33 cellular contexts compared by ENCODE assay signal in genomic region chr3:127578168-127578567, GRCh38.
"Had no signal": no experiment of that assay in that cellular context is flagged by ENCODE, and none has a peak within 500 bp of the region (broad histone marks: within the 10 kb centered on the region; RNA-seq: fewer than 3 reads in every experiment).

No MANE protein-coding gene starts in this region.

- FAIRE-seq: astrocyte, colon had no signal

- H3K27me3 ChIP-seq: brain microvascular endothelial cell, esophagus muscularis mucosa, foreskin keratinocyte, gastrocnemius medialis, heart left ventricle had no signal

- H3K27ac Mint-ChIP-seq: activated B cell treated with CpG ODN at 0.5 μM for 24 hours; activated naive CD4-positive, alpha-beta T cell treated with anti-CD3 and anti-CD28 coated beads, Interleukin-2, amount 10 ng/mL, durations not matched to agents 7 days and 5 days; activated naive CD4-positive, alpha-beta T cell treated with anti-CD3 and anti-CD28 coated beads, Interleukin-2, amount 50 U/mL, for 72 hours; activated naive CD8-positive, alpha-beta T cell treated with anti-CD3 and anti-CD28 coated beads, Interleukin-2, amount 10 ng/mL, durations not matched to agents 7 days and 5 days; activated T-cell treated with anti-CD3 and anti-CD28 coated beads, Interleukin-2, amount 50 U/mL, for 24 hours; activated T-cell treated with anti-CD3 and anti-CD28 coated beads, Interleukin-2, amount 50 U/mL, for 72 hours; T-helper 17 cell; T-helper 2 cell treated with Interferon-gamma antibody and Interleukin-4, amounts not matched to agents 5 μg/mL and 100 μg/mL, for 36 hours had no signal

- H3K4me3 Mint-ChIP-seq: activated B cell treated with CpG ODN at 0.5 μM for 24 hours; activated naive CD4-positive, alpha-beta T cell treated with anti-CD3 and anti-CD28 coated beads, Interleukin-2, amount 10 ng/mL, durations not matched to agents 7 days and 5 days; activated naive CD8-positive, alpha-beta T cell treated with anti-CD3 and anti-CD28 coated beads, Interleukin-2, amount 10 ng/mL, durations not matched to agents 7 days and 5 days; activated T-cell treated with anti-CD3 and anti-CD28 coated beads, Interleukin-2, amount 50 U/mL, for 24 hours; activated T-cell treated with anti-CD3 and anti-CD28 coated beads, Interleukin-2, amount 50 U/mL, for 72 hours; effector memory CD8-positive, alpha-beta T cell; T-helper 17 cell; T-helper 2 cell treated with Interferon-gamma antibody and Interleukin-4, amounts not matched to agents 5 μg/mL and 100 μg/mL, for 36 hours had no signal

- H3K4me3 ChIP-seq: esophagus muscularis mucosa, gastrocnemius medialis, heart left ventricle had no signal

- ATAC-seq: activated CD4-positive, CD25-positive, alpha-beta regulatory T cell treated with anti-CD3 and anti-CD28 coated beads, Interleukin-2, amount 50 U/mL, for 24 hours; activated naive CD4-positive, alpha-beta T cell treated with anti-CD3 and anti-CD28 coated beads, Interleukin-2, amount 50 U/mL, for 72 hours; activated T-cell treated with anti-CD3 and anti-CD28 coated beads, Interleukin-2, amount 50 U/mL, for 72 hours; effector memory CD8-positive, alpha-beta T cell; foreskin keratinocyte; gastrocnemius medialis; heart left ventricle; T-helper 17 cell had no signal

- H3K4me1 ChIP-seq: foreskin keratinocyte had no signal

- H3K9me3 ChIP-seq: esophagus muscularis mucosa, gastrocnemius medialis, heart left ventricle had no signal

- H3K36me3 Mint-ChIP-seq: activated naive CD4-positive, alpha-beta T cell treated with anti-CD3 and anti-CD28 coated beads, Interleukin-2, amount 50 U/mL, for 72 hours had no signal

- H3K27me3 Mint-ChIP-seq: activated B cell treated with CpG ODN at 0.5 μM for 24 hours; activated naive CD4-positive, alpha-beta T cell treated with anti-CD3 and anti-CD28 coated beads, Interleukin-2, amount 10 ng/mL, durations not matched to agents 7 days and 5 days; activated naive CD8-positive, alpha-beta T cell treated with anti-CD3 and anti-CD28 coated beads, Interleukin-2, amount 10 ng/mL, durations not matched to agents 7 days and 5 days; activated T-cell treated with anti-CD3 and anti-CD28 coated beads, Interleukin-2, amount 50 U/mL, for 24 hours; effector memory CD8-positive, alpha-beta T cell; T-helper 17 cell had no signal

- DNase-seq: activated B cell treated with CpG ODN at 0.5 μM for 24 hours; activated CD4-positive, alpha-beta T cell treated with anti-CD3 and anti-CD28 coated beads for 48 hours; activated CD4-positive, alpha-beta T cell treated with anti-CD3 and anti-CD28 coated beads, Interleukin-2, amount 50 U/mL, for 1 hour; activated CD4-positive, alpha-beta T cell treated with anti-CD3 and anti-CD28 coated beads, Interleukin-2, amount 50 U/mL, for 48 hours; activated CD8-positive, alpha-beta memory T cell treated with anti-CD3 and anti-CD28 coated beads, Interleukin-2, amount 50 U/mL, for 48 hours; activated gamma-delta T cell; activated naive CD4-positive, alpha-beta T cell; activated naive CD4-positive, alpha-beta T cell treated with anti-CD3 and anti-CD28 coated beads, Interleukin-2, amount 10 ng/mL, durations not matched to agents 7 days and 5 days; activated naive CD8-positive, alpha-beta T cell treated with anti-CD3 and anti-CD28 coated beads, Interleukin-2, amount 10 ng/mL, durations not matched to agents 7 days and 5 days; activated T-cell treated with anti-CD3 and anti-CD28 coated beads for 4 hours; activated T-cell treated with anti-CD3 and anti-CD28 coated beads, Interleukin-2, amount 50 U/mL, for 24 hours; activated T-cell treated with anti-CD3 and anti-CD28 coated beads, Interleukin-2, amount 50 U/mL, for 72 hours; brain microvascular endothelial cell; caudate nucleus; cortex of kidney; dermis blood vessel endothelial cell; effector CD4-positive, alpha-beta T cell; effector memory CD8-positive, alpha-beta T cell; erythroblast; foreskin keratinocyte; gastrocnemius medialis; glutamatergic neuron; T-helper 1 cell; T-helper 17 cell; T1000; WERI-Rb-1 had no signal

- H3K27ac ChIP-seq: brain microvascular endothelial cell, esophagus muscularis mucosa, foreskin keratinocyte, gastrocnemius medialis, heart left ventricle, WERI-Rb-1 had no signal

- H3K9me3 Mint-ChIP-seq: activated B cell treated with CpG ODN at 0.5 μM for 24 hours; activated naive CD4-positive, alpha-beta T cell treated with anti-CD3 and anti-CD28 coated beads, Interleukin-2, amount 10 ng/mL, durations not matched to agents 7 days and 5 days; activated naive CD4-positive, alpha-beta T cell treated with anti-CD3 and anti-CD28 coated beads, Interleukin-2, amount 50 U/mL, for 72 hours; activated naive CD8-positive, alpha-beta T cell treated with anti-CD3 and anti-CD28 coated beads, Interleukin-2, amount 10 ng/mL, durations not matched to agents 7 days and 5 days; activated T-cell treated with anti-CD3 and anti-CD28 coated beads, Interleukin-2, amount 50 U/mL, for 24 hours; activated T-cell treated with anti-CD3 and anti-CD28 coated beads, Interleukin-2, amount 50 U/mL, for 72 hours; effector memory CD8-positive, alpha-beta T cell; T-helper 2 cell treated with Interferon-gamma antibody and Interleukin-4, amounts not matched to agents 5 μg/mL and 100 μg/mL, for 36 hours had no signal
